26 cellular contexts compared by ENCODE assay signal in genomic region chr7:22400933-22401553, GRCh38. TPM values are rescaled to one million over a fixed set of nuclear protein-coding genes. Genes with fewer than 3 reads are reported as not detected.
"Had no signal": no experiment of that assay in that cellular context is flagged by ENCODE, and none has a peak within 500 bp of the region (broad histone marks: within the 10 kb centered on the region; RNA-seq: fewer than 3 reads in every experiment).

No MANE protein-coding gene starts in this region.

- H3K4me1 ChIP-seq: adrenal gland, left lung, lower lobe of right lung, suprapubic skin had no signal

- DNase-seq: activated CD4-positive, alpha-beta T cell treated with anti-CD3 and anti-CD28 coated beads for 48 hours; activated CD4-positive, alpha-beta T cell treated with anti-CD3 and anti-CD28 coated beads, Interleukin-2, amount 50 U/mL, for 48 hours; activated CD8-positive, alpha-beta memory T cell treated with anti-CD3 and anti-CD28 coated beads for 24 hours; activated effector memory CD4-positive, alpha-beta T cell treated with anti-CD3 and anti-CD28 coated beads, Interleukin-2, amount 50 U/mL, for 16 hours; activated naive CD4-positive, alpha-beta T cell treated with anti-CD3 and anti-CD28 coated beads for 36 hours; activated naive CD8-positive, alpha-beta T cell treated with anti-CD3 and anti-CD28 coated beads for 36 hours; activated T-cell treated with anti-CD3 and anti-CD28 coated beads, Interleukin-2, amount 50 U/mL, for 1 hour; adrenal gland; aorta; cortex of kidney; left lung; lower lobe of right lung; mesenchymal stem cell; posterior cingulate gyrus; right cardiac atrium; spleen; stimulated activated naive CD4-positive, alpha-beta T cell; tibial artery; WERI-Rb-1 had no signal

- H3K9me3 ChIP-seq: adrenal gland, left lung, lower lobe of right lung, spleen, suprapubic skin, tibial artery had no signal

- H3K4me3 ChIP-seq: adrenal gland, cardiac muscle cell, left lung, lower lobe of right lung, spleen, suprapubic skin, tibial artery had no signal

- H3K36me3 Mint-ChIP-seq: activated naive CD8-positive, alpha-beta T cell treated with anti-CD3 and anti-CD28 coated beads for 36 hours; brain had no signal

- H3K27ac ChIP-seq: adrenal gland, cardiac muscle cell, left lung, lower lobe of right lung, suprapubic skin, tibial artery, WERI-Rb-1 had no signal

- FAIRE-seq: islet of Langerhans had no signal

- H3K27me3 Mint-ChIP-seq: activated naive CD8-positive, alpha-beta T cell treated with anti-CD3 and anti-CD28 coated beads for 36 hours; brain had no signal

- H3K27me3 ChIP-seq: adrenal gland, cardiac muscle cell, left lung, spleen, suprapubic skin, tibial artery had no signal

- H3K9me3 Mint-ChIP-seq: activated naive CD4-positive, alpha-beta T cell treated with anti-CD3 and anti-CD28 coated beads for 36 hours; activated naive CD8-positive, alpha-beta T cell treated with anti-CD3 and anti-CD28 coated beads for 36 hours; brain; nephron had no signal

- ATAC-seq: activated CD4-positive, CD25-positive, alpha-beta regulatory T cell treated with anti-CD3 and anti-CD28 coated beads, Interleukin-2, amount 50 U/mL, for 24 hours; left lung; lower lobe of right lung; right cardiac atrium had no signal

- H3K27ac Mint-ChIP-seq: activated naive CD4-positive, alpha-beta T cell treated with anti-CD3 and anti-CD28 coated beads for 36 hours; activated naive CD8-positive, alpha-beta T cell treated with anti-CD3 and anti-CD28 coated beads for 36 hours; activated T-helper 1 cell treated with anti-CD3 and anti-CD28 coated beads, Interleukin-12 subunit alpha, Interleukin-12 subunit beta, Interleukin-2, Interleukin-4 antibody, amounts not matched to agents 30 ng/mL and 10 ng/mL and 1 ng/mL, durations not matched to agents 14 hours and 24 hours and 36 hours; brain; nephron had no signal

- H3K36me3 ChIP-seq: adrenal gland, cardiac muscle cell, left lung, lower lobe of right lung, spleen, suprapubic skin, tibial artery, WERI-Rb-1 had no signal

- H3K4me1 Mint-ChIP-seq: brain had no signal

- H3K4me3 Mint-ChIP-seq: activated naive CD4-positive, alpha-beta T cell treated with anti-CD3 and anti-CD28 coated beads for 36 hours; activated naive CD8-positive, alpha-beta T cell treated with anti-CD3 and anti-CD28 coated beads for 36 hours; activated T-helper 1 cell treated with anti-CD3 and anti-CD28 coated beads, Interleukin-12 subunit alpha, Interleukin-12 subunit beta, Interleukin-2, Interleukin-4 antibody, amounts not matched to agents 30 ng/mL and 10 ng/mL and 1 ng/mL, durations not matched to agents 14 hours and 24 hours and 36 hours; brain; nephron had no signal

RNA-seq across cellular contexts. Expression of gene RAPGEF5, which starts 44.1 kb away (rescaled TPM):
- polyA plus RNA-seq: cardiac muscle cell had no signal
